In the genomic region with DNA sequence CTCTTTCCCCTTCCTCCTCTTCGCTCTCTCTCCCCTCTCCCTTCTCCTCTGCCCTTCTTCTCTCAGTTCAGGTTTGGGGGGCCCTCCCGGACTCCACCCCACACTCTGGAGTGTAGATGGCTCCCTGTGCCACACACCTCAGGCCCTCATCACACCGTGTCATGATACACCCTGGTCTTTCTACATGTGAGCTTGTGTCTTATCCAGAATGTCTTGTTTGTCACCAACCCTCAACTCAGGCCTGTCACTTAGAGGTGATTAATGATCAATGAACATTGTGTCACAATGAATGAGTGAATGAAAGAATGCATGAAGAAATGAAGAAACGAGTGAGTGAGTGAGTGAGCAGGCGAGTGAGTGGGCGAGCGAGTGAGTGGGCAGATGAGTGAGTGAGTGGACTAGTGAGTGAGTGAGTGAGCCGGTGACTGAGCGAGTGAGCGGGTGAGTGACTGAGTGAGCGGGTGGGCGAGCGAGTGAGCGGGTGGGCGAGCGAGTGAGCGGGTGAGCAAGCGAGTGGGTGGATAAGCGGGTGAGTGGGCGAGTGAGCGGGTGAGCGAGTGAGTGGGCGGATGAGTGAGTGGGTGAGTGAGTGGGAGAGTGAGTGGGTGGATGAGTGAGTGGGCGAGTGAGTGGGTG, we compare ENCODE assay signal across 14 cellular contexts. TPM values are rescaled to one million over a fixed set of nuclear protein-coding genes. Genes with fewer than 3 reads are reported as not detected.
DNase-seq lines count a peak whose midpoint lies in the region; ATAC-seq and TF ChIP-seq lines count a peak whose summit lies in the region.
"Had no signal": no experiment of that assay in that cellular context is flagged by ENCODE, and none has a peak within 500 bp of the region (broad histone marks: within the 10 kb centered on the region; RNA-seq: fewer than 3 reads in every experiment).

No MANE protein-coding gene starts in this region.

- H3K4me1 Mint-ChIP-seq in HFFc6 (ENCODE audit: low read depth), result peaks cover 25% of the 10 kb centered on the region
- H3K4me1 Mint-ChIP-seq in activated CD4-positive, alpha-beta T cell treated with anti-CD3 and anti-CD28 coated beads, Interleukin-2, amount 10 ng/mL, durations not matched to agents 7 days and 5 days, result peaks cover 22% of the 10 kb centered on the region
- H3K4me1 Mint-ChIP-seq in CD14-positive monocyte, result peaks cover 40% of the 10 kb centered on the region
- H3K4me1 Mint-ChIP-seq: brain had no signal

- H3K4me3 ChIP-seq in fibroblast of mammary gland (ENCODE audit: control insufficient read depth, low read depth, low read length), result no peak overlapping the region

- H3K27me3 Mint-ChIP-seq in HFFc6 (ENCODE audit: insufficient read depth) (peaks cover 11% of the 10 kb centered on the region), CD14-positive monocyte (ENCODE audit: low read depth in 3 of 3) (peaks cover 0 to 6% (median 5%) of the 10 kb centered on the region in 3 donors)
- no peaks in the 10 kb centered on the region for H3K27me3 Mint-ChIP-seq in activated CD4-positive, alpha-beta T cell treated with anti-CD3 and anti-CD28 coated beads, Interleukin-2, amount 10 ng/mL, durations not matched to agents 7 days and 5 days
- H3K27me3 Mint-ChIP-seq: brain had no signal

- H3K27ac Mint-ChIP-seq in HFFc6 (no peak overlapping the region), CD14-positive monocyte (peak overlapping the region in 1 of 7 donors; percentile 49)
- H3K27ac Mint-ChIP-seq in activated CD4-positive, alpha-beta T cell treated with anti-CD3 and anti-CD28 coated beads, Interleukin-2, amount 10 ng/mL, durations not matched to agents 7 days and 5 days, result peak overlapping the region; percentile 52

- POLR2A ChIA-PET in activated CD4-positive, alpha-beta T cell treated with anti-CD3 and anti-CD28 coated beads, Interleukin-2, amount 10 ng/mL, durations not matched to agents 7 days and 5 days (lab: Charles Lee), result no interaction called here

- intact Hi-C loops in CD14-positive monocyte (cut with micrococcal nuclease), result no loop called here

- no peaks in the 10 kb centered on the region for H3K9me3 Mint-ChIP-seq in HFFc6
- H3K9me3 Mint-ChIP-seq in activated CD4-positive, alpha-beta T cell treated with anti-CD3 and anti-CD28 coated beads, Interleukin-2, amount 10 ng/mL, durations not matched to agents 7 days and 5 days, result no peaks in the 10 kb centered on the region
- peaks cover 0 to 3% (median 0%) of the 10 kb centered on the region in 7 donors for H3K9me3 Mint-ChIP-seq in CD14-positive monocyte

- CTCF ChIA-PET in activated CD4-positive, alpha-beta T cell treated with anti-CD3 and anti-CD28 coated beads, Interleukin-2, amount 10 ng/mL, durations not matched to agents 7 days and 5 days (lab: Charles Lee), result no interaction called here

- TF ChIP-seq CTCF in HFFc6 (IDR thresholded peaks at IDR 0.05) (no peak), fibroblast of mammary gland (conservative IDR thresholded peaks at IDR 0.05; ENCODE audit: control insufficient read depth, insufficient read depth, low read depth, low read length) (no peak), CD14-positive monocyte (IDR thresholded peaks at IDR 0.05) (no peak)

- DNase-seq in HFFc6, result no peak
- no peak for DNase-seq in activated CD4-positive, alpha-beta T cell treated with anti-CD3 and anti-CD28 coated beads, Interleukin-2, amount 10 ng/mL, durations not matched to agents 7 days and 5 days
- peak; percentile 15 for DNase-seq in fibroblast of mammary gland (ENCODE audit: low read depth)
- DNase-seq in stimulated activated CD4-positive, alpha-beta T cell treated with anti-CD3 and anti-CD28 coated beads, TNF-alpha, amount 100 ng/mL, for 4 hours (ENCODE audit: low read depth in 3 of 3), result peak in 2 of 3 experiments; percentile 14 to 26
- no peak for DNase-seq in HuH-7.5 (ENCODE audit: low spot score)
- no peak for DNase-seq in CD14-positive monocyte (ENCODE audit: low spot score)
- DNase-seq: GOT3, NCI-H187, occipital lobe had no signal

- H3K4me3 Mint-ChIP-seq in HFFc6 (peak overlapping the region; percentile 8; the same call in 1 of the 2 replicates), CD14-positive monocyte (no peak overlapping the region)
- no peak overlapping the region for H3K4me3 Mint-ChIP-seq in activated CD4-positive, alpha-beta T cell treated with anti-CD3 and anti-CD28 coated beads, Interleukin-2, amount 10 ng/mL, durations not matched to agents 7 days and 5 days
- H3K4me3 Mint-ChIP-seq: brain had no signal

- no peak for ATAC-seq in HG02678 (IDR thresholded peaks at IDR 0.05; ENCODE audit: unreplicated experiment)
- ATAC-seq: Right ventricle myocardium inferior had no signal

- H3K36me3 Mint-ChIP-seq in HFFc6 (ENCODE audit: low read depth) (peaks cover 5% of the 10 kb centered on the region), CD14-positive monocyte (peaks cover 13 to 16% of the 10 kb centered on the region in 2 donors)
- H3K36me3 Mint-ChIP-seq in activated CD4-positive, alpha-beta T cell treated with anti-CD3 and anti-CD28 coated beads, Interleukin-2, amount 10 ng/mL, durations not matched to agents 7 days and 5 days (ENCODE audit: low read depth), result peaks cover 3% of the 10 kb centered on the region
- H3K36me3 Mint-ChIP-seq: brain had no signal

RNA-seq across cellular contexts. Expression of gene CAPN1, which starts 33.8 kb away (rescaled TPM):
- total RNA-seq in HFFc6 (2021; fragmentation: NEBNext Ultra II Directional; extraction: Animal tissue kit (Norgen Biotek cat#: 25700)), result 100 to 1,000 TPM; 203 to 271 (median 231) TPM
- total RNA-seq in activated CD4-positive, alpha-beta T cell treated with anti-CD3 and anti-CD28 coated beads, Interleukin-2, amount 10 ng/mL, durations not matched to agents 7 days and 5 days, result 100 to 1,000 TPM; 192 to 207 TPM
- polyA plus RNA-seq in CD14-positive monocyte, result 100 to 1,000 TPM; 129 to 140 TPM

RNA-seq across cellular contexts. Expression of gene SPDYC, which starts 45.5 kb away (rescaled TPM):
- not detected for total RNA-seq in HFFc6 (2021; fragmentation: NEBNext Ultra II Directional; extraction: Animal tissue kit (Norgen Biotek cat#: 25700))
- not detected for total RNA-seq in activated CD4-positive, alpha-beta T cell treated with anti-CD3 and anti-CD28 coated beads, Interleukin-2, amount 10 ng/mL, durations not matched to agents 7 days and 5 days
- polyA plus RNA-seq in CD14-positive monocyte, result under 1 TPM in 1 of 2 donors, not detected in 1; 0.64 TPM
- total RNA-seq: Daoy, epithelial cell of proximal tubule, occipital lobe, Right ventricle myocardium inferior had no signal

RNA-seq across cellular contexts. Expression of gene POLA2, which starts 46.2 kb away (rescaled TPM):
- total RNA-seq in HFFc6 (2021; fragmentation: NEBNext Ultra II Directional; extraction: Animal tissue kit (Norgen Biotek cat#: 25700)), result 10 to 100 TPM in 5 of 6 experiments, 1 to 10 TPM in 1; 8.6 to 18.3 (median 15.3) TPM
- total RNA-seq in activated CD4-positive, alpha-beta T cell treated with anti-CD3 and anti-CD28 coated beads, Interleukin-2, amount 10 ng/mL, durations not matched to agents 7 days and 5 days, result 10 to 100 TPM; 47.7 to 55.2 TPM
- 1 to 10 TPM; 4.0 to 5.2 TPM for polyA plus RNA-seq in CD14-positive monocyte

Comparison
In these comparisons a context has a peak if more than half of its experiments do, and no peak if none do; other contexts are left out.
1. DNase-seq: peak in fibroblast of mammary gland (single experiment) and stimulated activated CD4-positive, alpha-beta T cell treated with anti-CD3 and anti-CD28 coated beads, TNF-alpha, amount 100 ng/mL, for 4 hours (2 of 3); none in HFFc6 (single experiment), activated CD4-positive, alpha-beta T cell treated with anti-CD3 and anti-CD28 coated beads, Interleukin-2, amount 10 ng/mL, durations not matched to agents 7 days and 5 days (single experiment), HuH-7.5 (single experiment) and CD14-positive monocyte (single experiment).